Comparison of ENCODE assay signal across 1 cellular context in genomic region chr12:130700492-130701401, GRCh38.
TF ChIP-seq lines count a peak whose summit lies in the region.

No MANE protein-coding gene starts in this region.

TF ChIP-seq in SK-N-SH treated with all-trans-retinoic acid at 6 μM for 48 hours, 23 proteins besides CTCF, POLR2A, EP300 and RAD21 (continued from another document):
- TF ChIP-seq PATZ1 (CRISPR knock-in tag; IDR thresholded peaks at IDR 0.05; ENCODE audit: borderline replicate concordance) = no peak
- no peak for TF ChIP-seq CSDC2 (CRISPR knock-in tag; IDR thresholded peaks at IDR 0.05)
- TF ChIP-seq ARNTL (CRISPR knock-in tag; IDR thresholded peaks at IDR 0.05; ENCODE audit: borderline replicate concordance, low read depth) = no peak
- no peak for TF ChIP-seq CREB5 (CRISPR knock-in tag; IDR thresholded peaks at IDR 0.05; ENCODE audit: low read depth)
- TF ChIP-seq TOX (CRISPR knock-in tag; IDR thresholded peaks at IDR 0.05; ENCODE audit: borderline replicate concordance) = no peak
